In genomic region chr20:62926229-62927127, GRCh38 we compare ENCODE assay signal across 7 cellular contexts. TPM values are rescaled to one million over a fixed set of nuclear protein-coding genes. Genes with fewer than 3 reads are reported as not detected.
DNase-seq lines count a peak whose midpoint lies in the region; ATAC-seq lines count a peak whose summit lies in the region.

DIDO1 (minus strand) TSS chr20:62926505.

- peak; percentile 61 for ATAC-seq in GM18499 (IDR thresholded peaks at IDR 0.05; ENCODE audit: insufficient read depth, unreplicated experiment)
- ATAC-seq in HG02938 (IDR thresholded peaks at IDR 0.05; ENCODE audit: unreplicated experiment) = peak; percentile 71
- peak; percentile 87 for ATAC-seq in sciatic nerve

- DNase-seq in NCI-H187 (lab: John Stamatoyannopoulos, UW) (peak; percentile 70 to 86), T-helper 22 cell (ENCODE audit: low read depth) (peak; percentile 79), astrocyte of the hippocampus (ENCODE audit: low read depth, low spot score) (peak; percentile 96), hypothalamus (lab: John Stamatoyannopoulos, UW) (peak; percentile 37 to 92 (median 81)), sciatic nerve (ENCODE audit: low spot score) (peak; percentile 93)

- intact Hi-C loops in sciatic nerve (cut with DNase I) = no loop called here

RNA-seq across cellular contexts. Expression of gene DIDO1, which starts in this region (rescaled TPM):
- 60.9 TPM for total RNA-seq in sciatic nerve

Comparison
In these comparisons a context has a peak if more than half of its experiments do, and no peak if none do; other contexts are left out.
1. Peak in every context shown above with its lines: DNase-seq and ATAC-seq.